In the genomic region with DNA sequence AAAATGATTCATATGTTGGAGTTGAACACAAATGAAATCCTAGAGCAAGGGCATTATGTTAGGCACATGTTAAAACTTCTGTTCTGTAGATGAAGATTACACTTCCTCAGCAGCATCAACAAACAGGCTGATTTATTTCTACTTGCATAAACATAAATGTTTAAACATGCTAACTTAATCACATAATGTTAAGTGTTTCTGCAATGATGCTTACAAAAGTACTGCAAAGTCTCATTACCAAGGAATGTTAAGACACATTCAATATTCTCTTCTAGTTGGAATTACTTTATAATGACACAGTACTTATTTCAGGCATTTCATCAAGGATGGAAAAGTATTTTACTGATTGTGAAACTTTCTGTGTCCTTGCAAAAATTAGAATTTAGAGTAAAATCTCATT, we compare ENCODE assay signal across 36 cellular contexts.
"Had no signal": no experiment of that assay in that cellular context is flagged by ENCODE, and none has a peak within 500 bp of the region (broad histone marks: within the 10 kb centered on the region; RNA-seq: fewer than 3 reads in every experiment).

No MANE protein-coding gene starts in this region.

- H3K27ac Mint-ChIP-seq: activated B cell treated with CpG ODN at 0.5 μM for 24 hours; activated CD4-positive, alpha-beta memory T cell treated with anti-CD3 and anti-CD28 coated beads, Interleukin-2, amount 10 ng/mL, durations not matched to agents 7 days and 5 days; activated CD4-positive, alpha-beta T cell treated with anti-CD3 and anti-CD28 coated beads, Interleukin-2, amount 10 ng/mL, durations not matched to agents 24 days and 14 days; activated CD8-positive, alpha-beta memory T cell treated with anti-CD3 and anti-CD28 coated beads, Interleukin-2, amount 10 ng/mL, durations not matched to agents 7 days and 5 days; activated CD8-positive, alpha-beta T cell treated with anti-CD3 and anti-CD28 coated beads, Interleukin-2, amount 10 ng/mL, durations not matched to agents 7 days and 5 days; activated naive CD4-positive, alpha-beta T cell treated with anti-CD3 and anti-CD28 coated beads for 36 hours; activated naive CD4-positive, alpha-beta T cell treated with anti-CD3 and anti-CD28 coated beads, Interleukin-2, amount 50 U/mL, for 72 hours; activated naive CD8-positive, alpha-beta T cell treated with anti-CD3 and anti-CD28 coated beads for 36 hours; activated T-cell treated with anti-CD3 and anti-CD28 coated beads, Interleukin-2, amount 50 U/mL, for 24 hours; activated T-helper 1 cell treated with anti-CD3 and anti-CD28 coated beads, Interleukin-12 subunit alpha, Interleukin-12 subunit beta, Interleukin-2, Interleukin-4 antibody, amounts not matched to agents 30 ng/mL and 10 ng/mL and 1 ng/mL, durations not matched to agents 14 hours and 24 hours and 36 hours; activated T-helper 17 cell treated with anti-CD3 and anti-CD28 coated beads, Interleukin-2, amount 50 U/mL, for 72 hours; brain; T-helper 1 cell treated with Interleukin-12 subunit alpha and Interleukin-12 subunit beta and Interleukin-4 antibody, amounts not matched to agents 30 μg/mL and 1 μg/mL, for 36 hours; T-helper 2 cell treated with Interferon-gamma antibody and Interleukin-4, amounts not matched to agents 5 μg/mL and 100 μg/mL, for 36 hours had no signal

- H3K4me3 ChIP-seq: adrenal gland, cardiac muscle cell had no signal

- H3K4me3 Mint-ChIP-seq: activated B cell treated with CpG ODN at 0.5 μM for 24 hours; activated CD4-positive, alpha-beta memory T cell treated with anti-CD3 and anti-CD28 coated beads, Interleukin-2, amount 10 ng/mL, durations not matched to agents 7 days and 5 days; activated CD4-positive, alpha-beta T cell treated with anti-CD3 and anti-CD28 coated beads, Interleukin-2, amount 10 ng/mL, durations not matched to agents 24 days and 14 days; activated CD8-positive, alpha-beta memory T cell treated with anti-CD3 and anti-CD28 coated beads, Interleukin-2, amount 10 ng/mL, durations not matched to agents 7 days and 5 days; activated CD8-positive, alpha-beta T cell treated with anti-CD3 and anti-CD28 coated beads, Interleukin-2, amount 10 ng/mL, durations not matched to agents 7 days and 5 days; activated naive CD4-positive, alpha-beta T cell treated with anti-CD3 and anti-CD28 coated beads for 36 hours; activated naive CD8-positive, alpha-beta T cell treated with anti-CD3 and anti-CD28 coated beads for 36 hours; activated T-cell treated with anti-CD3 and anti-CD28 coated beads, Interleukin-2, amount 50 U/mL, for 24 hours; activated T-helper 1 cell treated with anti-CD3 and anti-CD28 coated beads, Interleukin-12 subunit alpha, Interleukin-12 subunit beta, Interleukin-2, Interleukin-4 antibody, amounts not matched to agents 30 ng/mL and 10 ng/mL and 1 ng/mL, durations not matched to agents 14 hours and 24 hours and 36 hours; activated T-helper 17 cell treated with anti-CD3 and anti-CD28 coated beads, Interleukin-2, amount 50 U/mL, for 72 hours; brain; central memory CD8-positive, alpha-beta T cell; T-helper 1 cell treated with Interleukin-12 subunit alpha and Interleukin-12 subunit beta and Interleukin-4 antibody, amounts not matched to agents 30 μg/mL and 1 μg/mL, for 36 hours; T-helper 2 cell treated with Interferon-gamma antibody and Interleukin-4, amounts not matched to agents 5 μg/mL and 100 μg/mL, for 36 hours had no signal

- H3K27me3 Mint-ChIP-seq: activated B cell treated with CpG ODN at 0.5 μM for 24 hours; activated CD4-positive, alpha-beta memory T cell treated with anti-CD3 and anti-CD28 coated beads, Interleukin-2, amount 10 ng/mL, durations not matched to agents 7 days and 5 days; activated CD4-positive, alpha-beta T cell treated with anti-CD3 and anti-CD28 coated beads, Interleukin-2, amount 10 ng/mL, durations not matched to agents 24 days and 14 days; activated CD8-positive, alpha-beta memory T cell treated with anti-CD3 and anti-CD28 coated beads, Interleukin-2, amount 10 ng/mL, durations not matched to agents 7 days and 5 days; activated naive CD8-positive, alpha-beta T cell treated with anti-CD3 and anti-CD28 coated beads for 36 hours; activated T-cell treated with anti-CD3 and anti-CD28 coated beads, Interleukin-2, amount 50 U/mL, for 24 hours; activated T-helper 17 cell treated with anti-CD3 and anti-CD28 coated beads, Interleukin-2, amount 50 U/mL, for 72 hours; brain; central memory CD8-positive, alpha-beta T cell had no signal

- H3K36me3 Mint-ChIP-seq: activated CD8-positive, alpha-beta memory T cell treated with anti-CD3 and anti-CD28 coated beads, Interleukin-2, amount 10 ng/mL, durations not matched to agents 7 days and 5 days; activated naive CD4-positive, alpha-beta T cell treated with anti-CD3 and anti-CD28 coated beads, Interleukin-2, amount 50 U/mL, for 72 hours; activated naive CD8-positive, alpha-beta T cell treated with anti-CD3 and anti-CD28 coated beads for 36 hours; brain had no signal

- DNase-seq: activated B cell treated with CpG ODN at 0.5 μM for 24 hours; activated CD4-positive, alpha-beta memory T cell treated with anti-CD3 and anti-CD28 coated beads, Interleukin-2, amount 10 ng/mL, durations not matched to agents 7 days and 5 days; activated CD4-positive, alpha-beta T cell treated with anti-CD3 and anti-CD28 coated beads for 4 hours; activated CD4-positive, alpha-beta T cell treated with anti-CD3 and anti-CD28 coated beads, Interleukin-2, amount 10 ng/mL, durations not matched to agents 24 days and 14 days; activated CD4-positive, alpha-beta T cell treated with anti-CD3 and anti-CD28 coated beads, Interleukin-2, amount 50 U/mL, for 48 hours; activated CD4-positive, CD25-positive, alpha-beta regulatory T cell treated with anti-CD3 and anti-CD28 coated beads, Interleukin-2, amount 50 U/mL, for 72 hours; activated CD8-positive, alpha-beta memory T cell treated with anti-CD3 and anti-CD28 coated beads for 24 hours; activated CD8-positive, alpha-beta memory T cell treated with anti-CD3 and anti-CD28 coated beads, Interleukin-2, amount 10 ng/mL, durations not matched to agents 7 days and 5 days; activated CD8-positive, alpha-beta memory T cell treated with anti-CD3 and anti-CD28 coated beads, Interleukin-2, amount 50 U/mL, for 48 hours; activated CD8-positive, alpha-beta T cell treated with anti-CD3 and anti-CD28 coated beads, Interleukin-2, amount 10 ng/mL, durations not matched to agents 7 days and 5 days; activated effector memory CD4-positive, alpha-beta T cell treated with anti-CD3 and anti-CD28 coated beads, Interleukin-2, amount 50 U/mL, for 16 hours; activated gamma-delta T cell treated with Interleukin-2 at 50 U/mL for 16 hours; activated naive CD4-positive, alpha-beta T cell; activated naive CD4-positive, alpha-beta T cell treated with anti-CD3 and anti-CD28 coated beads for 36 hours; activated naive CD4-positive, alpha-beta T cell treated with anti-CD3 and anti-CD28 coated beads, Interleukin-2, amount 50 U/mL, for 16 hours; activated naive CD8-positive, alpha-beta T cell treated with anti-CD3 and anti-CD28 coated beads for 36 hours; activated T-cell treated with anti-CD3 and anti-CD28 coated beads, Interleukin-2, amount 50 U/mL, for 24 hours; activated T-cell treated with anti-CD3 and anti-CD28 coated beads, Interleukin-2, amount 50 U/mL, for 48 hours; adrenal gland; amniotic stem cell; aorta; cerebellar nuclear complex; T-helper 1 cell; T-helper 2 cell; T-helper 9 cell had no signal

- H3K27ac ChIP-seq: adrenal gland, cardiac muscle cell, VCaP had no signal

- FAIRE-seq: bronchial epithelial cell, TTC549 had no signal

- H3K36me3 ChIP-seq: adrenal gland, cardiac muscle cell had no signal

- H3K27me3 ChIP-seq: adrenal gland, cardiac muscle cell had no signal

- ATAC-seq: activated CD8-positive, alpha-beta memory T cell treated with anti-CD3 and anti-CD28 coated beads, Interleukin-2, amount 10 ng/mL, durations not matched to agents 7 days and 5 days; activated CD8-positive, alpha-beta T cell treated with anti-CD3 and anti-CD28 coated beads, Interleukin-2, amount 10 ng/mL, durations not matched to agents 7 days and 5 days; activated naive CD4-positive, alpha-beta T cell treated with anti-CD3 and anti-CD28 coated beads, Interleukin-2, amount 50 U/mL, for 72 hours; activated T-helper 17 cell treated with anti-CD3 and anti-CD28 coated beads, Interleukin-2, amount 50 U/mL, for 72 hours had no signal

- H3K4me1 Mint-ChIP-seq: activated B cell treated with CpG ODN at 0.5 μM for 24 hours; activated CD4-positive, alpha-beta memory T cell treated with anti-CD3 and anti-CD28 coated beads, Interleukin-2, amount 10 ng/mL, durations not matched to agents 7 days and 5 days; activated CD4-positive, alpha-beta T cell treated with anti-CD3 and anti-CD28 coated beads, Interleukin-2, amount 10 ng/mL, durations not matched to agents 24 days and 14 days; activated CD8-positive, alpha-beta memory T cell treated with anti-CD3 and anti-CD28 coated beads, Interleukin-2, amount 10 ng/mL, durations not matched to agents 7 days and 5 days; activated naive CD8-positive, alpha-beta T cell treated with anti-CD3 and anti-CD28 coated beads for 36 hours; activated T-helper 17 cell treated with anti-CD3 and anti-CD28 coated beads, Interleukin-2, amount 50 U/mL, for 72 hours; brain; central memory CD8-positive, alpha-beta T cell had no signal

- H3K4me1 ChIP-seq: adrenal gland had no signal

- H3K9me3 Mint-ChIP-seq: activated B cell treated with CpG ODN at 0.5 μM for 24 hours; activated CD4-positive, alpha-beta T cell treated with anti-CD3 and anti-CD28 coated beads, Interleukin-2, amount 10 ng/mL, durations not matched to agents 24 days and 14 days; activated naive CD8-positive, alpha-beta T cell treated with anti-CD3 and anti-CD28 coated beads for 36 hours; activated T-helper 1 cell treated with anti-CD3 and anti-CD28 coated beads, Interleukin-12 subunit alpha, Interleukin-12 subunit beta, Interleukin-2, Interleukin-4 antibody, amounts not matched to agents 30 ng/mL and 10 ng/mL and 1 ng/mL, durations not matched to agents 14 hours and 24 hours and 36 hours; brain; T-helper 1 cell treated with Interleukin-12 subunit alpha and Interleukin-12 subunit beta and Interleukin-4 antibody, amounts not matched to agents 30 μg/mL and 1 μg/mL, for 36 hours had no signal
